ENCODE assay signal across 7 cellular contexts in the genomic region with DNA sequence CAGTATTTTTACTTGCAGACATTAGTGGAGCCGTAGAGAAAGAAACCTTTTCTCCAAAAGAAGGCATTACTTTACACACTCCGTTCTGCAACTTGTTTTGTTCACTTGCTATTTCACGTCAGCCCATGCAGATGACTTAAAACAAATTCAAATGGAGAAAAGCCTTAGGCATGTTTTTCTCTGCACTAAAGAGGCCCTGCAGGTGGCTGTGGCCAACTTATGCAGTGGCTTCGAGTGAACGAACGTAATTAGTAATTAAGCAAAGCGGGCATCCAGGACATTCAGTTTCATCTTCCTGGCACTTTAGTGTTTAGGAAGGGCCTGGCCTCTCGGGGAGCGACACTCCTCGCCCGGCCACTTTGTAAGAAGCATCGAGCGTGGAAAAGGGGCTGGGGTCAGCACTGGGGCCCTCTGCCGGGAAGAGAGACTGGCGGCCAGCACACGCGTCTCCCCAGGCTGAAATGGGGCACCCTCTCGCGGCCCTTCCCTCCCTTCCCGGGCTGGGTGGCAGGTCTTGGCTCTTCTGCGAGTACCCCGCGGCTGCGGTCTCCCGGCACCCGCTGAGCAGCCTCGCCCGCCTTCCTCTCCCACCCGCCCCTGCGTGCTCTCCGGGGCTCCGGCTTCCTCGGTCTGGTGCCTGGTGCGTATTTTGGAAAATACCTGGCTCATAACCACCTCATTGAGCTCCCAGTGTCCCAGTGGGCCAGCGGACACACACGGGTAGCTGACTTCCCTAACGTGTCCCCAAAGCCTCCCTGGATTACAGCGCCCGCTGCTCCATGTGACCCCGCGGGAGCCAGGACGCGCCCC. TPM values are rescaled to one million over a fixed set of nuclear protein-coding genes. Genes with fewer than 3 reads are reported as not detected.
A peak's percentile ranks its signal among the peaks of the same experiment; 100 is the strongest.
DNase-seq lines count a peak whose midpoint lies in the region; ATAC-seq, FAIRE-seq and TF ChIP-seq lines count a peak whose summit lies in the region.

No MANE protein-coding gene starts in this region.

- DNase-seq in GM13976 (ENCODE audit: low spot score) (peak; percentile 69), H54 (ENCODE audit: insufficient read length, low spot score) (peak; percentile 31), activated B cell treated with CpG ODN at 0.5 μM for 24 hours (peak; percentile 48), lung (ENCODE audit: low spot score) (no peak)
- peak; percentile 18 to 72 for DNase-seq in stimulated activated effector memory CD8-positive, alpha-beta T cell treated with anti-CD3 and anti-CD28 coated beads, Interleukin-12 subunit alpha, Interleukin-12 subunit beta, amount 100 ng/mL, for 72 hours (ENCODE audit: low spot score in 2 of 2)

- WGBS in lung, 2 donors, result 1% methylated on average over 39 to 43 of the region's 43 CpGs

- peaks cover 3 to 4% of the 10 kb centered on the region in 2 donors for H3K4me1 ChIP-seq in lung (ENCODE audit: control insufficient read depth in 2 of 2, insufficient read depth in 2 of 2, low read length in 2 of 2)

- H3K9me3 Mint-ChIP-seq in activated B cell treated with CpG ODN at 0.5 μM for 24 hours, result no peaks in the 10 kb centered on the region
- H3K9me3 Mint-ChIP-seq in dendritic cell treated with granulocyte-macrophage colony-stimulating factor and Interleukin-4, amounts not matched to agents 40 ng/mL and 50 ng/mL, for 4 days, result no peaks in the 10 kb centered on the region
- H3K9me3 Mint-ChIP-seq in stimulated activated effector memory CD8-positive, alpha-beta T cell treated with anti-CD3 and anti-CD28 coated beads, Interleukin-12 subunit alpha, Interleukin-12 subunit beta, amount 100 ng/mL, for 72 hours, result no peaks in the 10 kb centered on the region

- H3K27me3 ChIP-seq in lung (ENCODE audit: control insufficient read depth, insufficient read depth), result no peaks in the 10 kb centered on the region

- ATAC-seq in activated B cell treated with CpG ODN at 0.5 μM for 24 hours (ENCODE audit: low read depth), result peak; percentile 29
- peak; percentile 74 for ATAC-seq in lung (ENCODE audit: insufficient read depth, low FRiP score)
- peak; percentile 53 for ATAC-seq in stimulated activated effector memory CD8-positive, alpha-beta T cell treated with anti-CD3 and anti-CD28 coated beads, Interleukin-12 subunit alpha, Interleukin-12 subunit beta, amount 100 ng/mL, for 72 hours

- in situ Hi-C loops in GM13976 (cut with MboI; ENCODE audit: low sequenced_read_pairs, unreplicated experiment), result no loop called here

- intact Hi-C loops in activated B cell treated with CpG ODN at 0.5 μM for 24 hours (cut with micrococcal nuclease), result loop anchor here (1.0 to 5.0 kb wide), 6 partner anchors 14 to 1048 kb away; a partner anchor contains a TSS
- intact Hi-C loops in dendritic cell treated with granulocyte-macrophage colony-stimulating factor and Interleukin-4, amounts not matched to agents 40 ng/mL and 50 ng/mL, for 4 days (cut with micrococcal nuclease), result loop anchor here (5.0 kb wide), 3 partner anchors 123 to 793 kb away; a partner anchor contains a TSS

- TF ChIP-seq POLR2A in H54 (IDR thresholded peaks at IDR 0.05; ENCODE audit: low read depth, low read length), result no peak

- peak overlapping the region; percentile 89 for H3K4me3 Mint-ChIP-seq in activated B cell treated with CpG ODN at 0.5 μM for 24 hours
- H3K4me3 Mint-ChIP-seq in dendritic cell treated with granulocyte-macrophage colony-stimulating factor and Interleukin-4, amounts not matched to agents 40 ng/mL and 50 ng/mL, for 4 days, result peak overlapping the region; percentile 97
- peak overlapping the region; percentile 91 for H3K4me3 Mint-ChIP-seq in stimulated activated effector memory CD8-positive, alpha-beta T cell treated with anti-CD3 and anti-CD28 coated beads, Interleukin-12 subunit alpha, Interleukin-12 subunit beta, amount 100 ng/mL, for 72 hours

- peaks cover 4% of the 10 kb centered on the region for H3K27me3 Mint-ChIP-seq in activated B cell treated with CpG ODN at 0.5 μM for 24 hours
- H3K27me3 Mint-ChIP-seq in dendritic cell treated with granulocyte-macrophage colony-stimulating factor and Interleukin-4, amounts not matched to agents 40 ng/mL and 50 ng/mL, for 4 days, result no peaks in the 10 kb centered on the region

- FAIRE-seq in H54 (lab: Jason Lieb, UNC), result no peak

- POLR2A ChIA-PET in activated B cell treated with CpG ODN at 0.5 μM for 24 hours (lab: Charles Lee), result interaction anchor here (0.7 to 0.9 kb wide), 3 partner anchors 11 to 56 kb away, joined by 3 to 4 read pairs (median 3); no protein-coding TSS in a partner anchor

- H3K27ac ChIP-seq in lung (ENCODE audit: low read depth in 1 of 2, low read length in 1 of 2), result peak overlapping the region; percentile 99

- peaks cover 6% of the 10 kb centered on the region for H3K36me3 Mint-ChIP-seq in activated B cell treated with CpG ODN at 0.5 μM for 24 hours (ENCODE audit: low read depth)
- H3K36me3 Mint-ChIP-seq in dendritic cell treated with granulocyte-macrophage colony-stimulating factor and Interleukin-4, amounts not matched to agents 40 ng/mL and 50 ng/mL, for 4 days (ENCODE audit: low read depth), result peaks cover 22% of the 10 kb centered on the region
- H3K36me3 Mint-ChIP-seq in stimulated activated effector memory CD8-positive, alpha-beta T cell treated with anti-CD3 and anti-CD28 coated beads, Interleukin-12 subunit alpha, Interleukin-12 subunit beta, amount 100 ng/mL, for 72 hours, result peaks cover 10% of the 10 kb centered on the region

- H3K9me3 ChIP-seq in lung (ENCODE audit: control insufficient read depth in 2 of 2, insufficient read depth in 1 of 2, low read length in 1 of 2), result no peaks in the 10 kb centered on the region

- peak overlapping the region; percentile 88 for H3K27ac Mint-ChIP-seq in activated B cell treated with CpG ODN at 0.5 μM for 24 hours
- H3K27ac Mint-ChIP-seq in dendritic cell treated with granulocyte-macrophage colony-stimulating factor and Interleukin-4, amounts not matched to agents 40 ng/mL and 50 ng/mL, for 4 days, result peak overlapping the region; percentile 96
- peak overlapping the region; percentile 95 for H3K27ac Mint-ChIP-seq in stimulated activated effector memory CD8-positive, alpha-beta T cell treated with anti-CD3 and anti-CD28 coated beads, Interleukin-12 subunit alpha, Interleukin-12 subunit beta, amount 100 ng/mL, for 72 hours

- H3K36me3 ChIP-seq in lung (ENCODE audit: control insufficient read depth in 2 of 2, insufficient read depth in 2 of 2, low read length in 2 of 2), result peaks cover 2 to 5% of the 10 kb centered on the region in 2 donors

- CTCF ChIA-PET in activated B cell treated with CpG ODN at 0.5 μM for 24 hours (lab: Charles Lee), result interaction anchor here (0.6 kb wide), 1 partner anchor 54 kb away, joined by 3 read pairs; no protein-coding TSS in a partner anchor

- peak overlapping the region; percentile 77 for H3K4me3 ChIP-seq in lung

- peaks cover 26% of the 10 kb centered on the region for H3K4me1 Mint-ChIP-seq in activated B cell treated with CpG ODN at 0.5 μM for 24 hours
- peaks cover 18% of the 10 kb centered on the region for H3K4me1 Mint-ChIP-seq in dendritic cell treated with granulocyte-macrophage colony-stimulating factor and Interleukin-4, amounts not matched to agents 40 ng/mL and 50 ng/mL, for 4 days (ENCODE audit: low read depth)
- H3K4me1 Mint-ChIP-seq in stimulated activated effector memory CD8-positive, alpha-beta T cell treated with anti-CD3 and anti-CD28 coated beads, Interleukin-12 subunit alpha, Interleukin-12 subunit beta, amount 100 ng/mL, for 72 hours, result peaks cover 1% of the 10 kb centered on the region

- TF ChIP-seq CTCF in GM13976 (IDR thresholded peaks at IDR 0.05; ENCODE audit: borderline replicate concordance, control extremely low read depth, extremely low read depth, insufficient read depth, missing control alignments) (peak; percentile 15), LNCAP (IDR thresholded peaks at IDR 0.05) (peak; percentile 24; the same call in 1 of the 2 replicates), activated B cell treated with CpG ODN at 0.5 μM for 24 hours (IDR thresholded peaks at IDR 0.05) (no peak), lung (IDR thresholded peaks at IDR 0.05; ENCODE audit: control extremely low read depth, extremely low read depth) (no peak)

RNA-seq across cellular contexts. Expression of a gene that starts 0.7 kb away (rescaled TPM):
- total RNA-seq in activated B cell treated with CpG ODN at 0.5 μM for 24 hours (7.7 and 9.5 TPM in 2 replicates), lung (10 to 100 TPM; 28.5 to 36.2 TPM)
- 10 to 100 TPM; 13.4 to 17.4 TPM for polyA plus RNA-seq in lung

RNA-seq across cellular contexts. Expression of a gene that starts 36.6 kb away (rescaled TPM):
- total RNA-seq in activated B cell treated with CpG ODN at 0.5 μM for 24 hours, result 0.16 TPM in 1 of 2 replicates, not detected in the other
- under 1 TPM; 0.31 to 0.67 TPM for total RNA-seq in lung
- polyA plus RNA-seq in lung, result under 1 TPM; 0.23 to 0.94 TPM

Comparison
In these comparisons a context has a peak if more than half of its experiments do, and no peak if none do; other contexts are left out.
1. CTCF ChIP-seq: peak in GM13976 (single experiment) and LNCAP (single experiment); none in activated B cell treated with CpG ODN at 0.5 μM for 24 hours (single experiment) and lung (single experiment).
2. Peak in every context shown above with its lines, with median percentiles within 50 percentile points of each other: ATAC-seq, H3K27ac Mint-ChIP-seq and H3K4me3 Mint-ChIP-seq.